8 cellular contexts compared by ENCODE assay signal in genomic region chr3:152299243-152299976, GRCh38. TPM values are rescaled to one million over a fixed set of nuclear protein-coding genes. Genes with fewer than 3 reads are reported as not detected.
DNase-seq lines count a peak whose midpoint lies in the region; ATAC-seq and TF ChIP-seq lines count a peak whose summit lies in the region.

No MANE protein-coding gene starts in this region.

- no peak for TF ChIP-seq POLR2A in Peyer's patch (IDR thresholded peaks at IDR 0.05)

- TF ChIP-seq CTCF in Peyer's patch (IDR thresholded peaks at IDR 0.05) (no peak), neutrophil (IDR thresholded peaks at IDR 0.05) (no peak)

- H3K27me3 ChIP-seq in Peyer's patch, result no peaks in the 10 kb centered on the region
- no peaks in the 10 kb centered on the region for H3K27me3 ChIP-seq in effector memory CD4-positive, alpha-beta T cell (replicated peaks; ENCODE audit: control insufficient read depth, insufficient read depth, low read length, poor library complexity, severe bottlenecking)
- no peaks in the 10 kb centered on the region for H3K27me3 ChIP-seq in neutrophil

- ATAC-seq in GM19397 (IDR thresholded peaks at IDR 0.05; ENCODE audit: unreplicated experiment), result peak; percentile 9
- ATAC-seq in GM19023 (IDR thresholded peaks at IDR 0.05; ENCODE audit: unreplicated experiment), result no peak

- H3K4me3 ChIP-seq in Peyer's patch (peak overlapping the region in 2 of 4 donors; percentile 42 to 54), neutrophil (ENCODE audit: low read depth in 1 of 2, low read length in 1 of 2) (peak overlapping the region; percentile 49 to 53)
- peak overlapping the region; percentile 21 for H3K4me3 ChIP-seq in effector memory CD4-positive, alpha-beta T cell (ENCODE audit: insufficient read depth, low read depth, low read length, poor library complexity, severe bottlenecking)

- H3K36me3 ChIP-seq in Peyer's patch (peaks cover 0 to 14% (median 0%) of the 10 kb centered on the region in 3 donors), neutrophil (peaks cover 4% of the 10 kb centered on the region)
- peaks cover 16% of the 10 kb centered on the region for H3K36me3 ChIP-seq in effector memory CD4-positive, alpha-beta T cell (ENCODE audit: control insufficient read depth, insufficient read depth, low read length)

- peaks cover 4 to 93% (median 18%) of the 10 kb centered on the region in 4 donors for H3K4me1 ChIP-seq in Peyer's patch
- H3K4me1 ChIP-seq in effector memory CD4-positive, alpha-beta T cell (ENCODE audit: control insufficient read depth, insufficient read depth, low read length, poor library complexity, severe bottlenecking), result peaks cover 69% of the 10 kb centered on the region
- H3K4me1 ChIP-seq in neutrophil (ENCODE audit: control insufficient read depth in 1 of 2, insufficient read depth in 1 of 2, low read depth in 1 of 2, low read length in 1 of 2), result peaks cover 50 to 74% of the 10 kb centered on the region in 2 experiments

- DNase-seq in Peyer's patch (peak in 1 of 3 donors; percentile 46), GM19238 (ENCODE audit: insufficient read length, low spot score) (no peak), DMS53 treated with DMSO at 0.1 percent for 48 hours (lab: John Stamatoyannopoulos, UW; ENCODE audit: unreplicated experiment) (no peak)
- DNase-seq in effector memory CD4-positive, alpha-beta T cell, result peak; percentile 35 to 45 (median 38)
- DNase-seq in stimulated activated CD4-positive, alpha-beta T cell treated with anti-CD3 and anti-CD28 coated beads, Interleukin-1b, Interleukin-23, amount 100 ng/mL, for 48 hours, result no peak

- H3K9me3 ChIP-seq in Peyer's patch (no peaks in the 10 kb centered on the region), neutrophil (no peaks in the 10 kb centered on the region)
- H3K9me3 ChIP-seq in effector memory CD4-positive, alpha-beta T cell (ENCODE audit: control insufficient read depth, low read length), result no peaks in the 10 kb centered on the region

- H3K27ac ChIP-seq in Peyer's patch (peak overlapping the region; percentile 56 to 92 (median 74)), neutrophil (peak overlapping the region; percentile 89)
- H3K27ac ChIP-seq in effector memory CD4-positive, alpha-beta T cell (ENCODE audit: insufficient read depth, low read length, poor library complexity, severe bottlenecking), result peak overlapping the region; percentile 68

RNA-seq across cellular contexts. Expression of gene MBNL1, which starts 30.7 kb away (rescaled TPM):
- 100 to 1,000 TPM; 261 to 429 (median 389) TPM for total RNA-seq in Peyer's patch

Comparison
In these comparisons a context has a peak if more than half of its experiments do, and no peak if none do; other contexts are left out.
1. DNase-seq: peak in effector memory CD4-positive, alpha-beta T cell (3 of 3); none in GM19238 (single experiment), stimulated activated CD4-positive, alpha-beta T cell treated with anti-CD3 and anti-CD28 coated beads, Interleukin-1b, Interleukin-23, amount 100 ng/mL, for 48 hours (single experiment) and DMS53 treated with DMSO at 0.1 percent for 48 hours (single experiment).
2. Peak in every context shown above with its lines, with median percentiles within 50 percentile points of each other: H3K27ac ChIP-seq.